ENCODE assay signal across 1 cellular context in the genomic region with DNA sequence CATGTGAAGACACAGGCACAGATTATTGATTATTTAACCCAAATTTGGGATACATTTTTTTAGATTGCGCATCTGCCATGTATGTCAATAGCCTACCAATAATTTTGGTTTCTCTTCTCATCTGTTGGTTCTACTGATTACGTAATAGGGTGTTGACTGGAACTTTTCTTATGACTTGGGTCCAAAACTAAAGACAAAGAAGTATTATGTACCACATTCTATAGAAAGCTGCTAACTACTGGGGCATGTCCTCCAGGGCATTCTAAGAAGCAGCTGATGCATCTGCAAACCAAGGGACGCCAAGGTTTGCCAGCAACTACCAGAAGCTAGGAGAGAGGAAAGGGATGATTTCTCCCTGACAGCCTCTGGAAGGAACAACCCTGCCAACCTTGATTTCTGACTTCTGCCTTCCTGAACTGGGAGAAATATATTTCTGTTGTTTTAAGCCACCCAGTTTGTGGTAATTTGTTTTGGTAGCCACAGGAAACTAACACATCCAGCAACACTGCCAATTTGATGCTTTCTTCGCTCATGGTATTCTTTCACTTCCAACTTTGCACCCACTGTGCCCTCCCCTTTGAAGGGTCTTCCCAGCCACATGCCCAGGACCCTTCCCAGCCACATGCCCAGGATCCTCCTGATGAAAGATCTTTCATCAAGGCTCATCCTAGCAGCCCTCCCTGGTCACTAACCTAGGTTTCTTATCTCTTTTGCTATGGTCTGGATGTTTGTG.
TF ChIP-seq lines count a peak whose summit lies in the region.

No MANE protein-coding gene starts in this region.

TF ChIP-seq in HepG2, 621 proteins besides CTCF, POLR2A, EP300 and RAD21:
- TF ChIP-seq SMARCE1 (IDR thresholded peaks at IDR 0.05; ENCODE audit: borderline replicate concordance) (no peak), RXRA (CRISPR knock-in tag; IDR thresholded peaks at IDR 0.05) (no peak), ZC3H4 (CRISPR knock-in tag; IDR thresholded peaks at IDR 0.05; ENCODE audit: borderline replicate concordance) (no peak), ATF7 (IDR thresholded peaks at IDR 0.05) (0 out of 2 replicates have a peak, but pooled peaks have one; percentile 11), ATF7 (CRISPR knock-in tag; IDR thresholded peaks at IDR 0.05) (no peak), MAFF (IDR thresholded peaks at IDR 0.05; ENCODE audit: low read depth, low read length) (no peak), ZNF563 (CRISPR knock-in tag; IDR thresholded peaks at IDR 0.05) (no peak), CEBPB (IDR thresholded peaks at IDR 0.05; ENCODE audit: borderline replicate concordance, low read depth, low read length) (peak; percentile 49; the same call in 1 of the 2 replicates), ZNF335 (CRISPR knock-in tag; IDR thresholded peaks at IDR 0.05) (no peak), MXI1 (IDR thresholded peaks at IDR 0.05; ENCODE audit: borderline replicate concordance, low read depth, low read length) (no peak), RBM39 (IDR thresholded peaks at IDR 0.05; ENCODE audit: low read depth, low read length, poor library complexity, severe bottlenecking) (no peak), HDAC1 (CRISPR knock-in tag; IDR thresholded peaks at IDR 0.05) (no peak), HDAC6 (IDR thresholded peaks at IDR 0.05; ENCODE audit: low read depth, low read length) (no peak)
- TF ChIP-seq, protein P1, sequence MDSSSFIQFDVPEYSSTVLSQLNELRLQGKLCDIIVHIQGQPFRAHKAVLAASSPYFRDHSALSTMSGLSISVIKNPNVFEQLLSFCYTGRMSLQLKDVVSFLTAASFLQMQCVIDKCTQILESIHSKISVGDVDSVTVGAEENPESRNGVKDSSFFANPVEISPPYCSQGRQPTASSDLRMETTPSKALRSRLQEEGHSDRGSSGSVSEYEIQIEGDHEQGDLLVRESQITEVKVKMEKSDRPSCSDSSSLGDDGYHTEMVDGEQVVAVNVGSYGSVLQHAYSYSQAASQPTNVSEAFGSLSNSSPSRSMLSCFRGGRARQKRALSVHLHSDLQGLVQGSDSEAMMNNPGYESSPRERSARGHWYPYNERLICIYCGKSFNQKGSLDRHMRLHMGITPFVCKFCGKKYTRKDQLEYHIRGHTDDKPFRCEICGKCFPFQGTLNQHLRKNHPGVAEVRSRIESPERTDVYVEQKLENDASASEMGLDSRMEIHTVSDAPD (CRISPR knock-in tag; IDR thresholded peaks at IDR 0.05) = no peak
- TF ChIP-seq, protein P2, sequence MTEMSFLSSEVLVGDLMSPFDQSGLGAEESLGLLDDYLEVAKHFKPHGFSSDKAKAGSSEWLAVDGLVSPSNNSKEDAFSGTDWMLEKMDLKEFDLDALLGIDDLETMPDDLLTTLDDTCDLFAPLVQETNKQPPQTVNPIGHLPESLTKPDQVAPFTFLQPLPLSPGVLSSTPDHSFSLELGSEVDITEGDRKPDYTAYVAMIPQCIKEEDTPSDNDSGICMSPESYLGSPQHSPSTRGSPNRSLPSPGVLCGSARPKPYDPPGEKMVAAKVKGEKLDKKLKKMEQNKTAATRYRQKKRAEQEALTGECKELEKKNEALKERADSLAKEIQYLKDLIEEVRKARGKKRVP (CRISPR knock-in tag; IDR thresholded peaks at IDR 0.05) = no peak
- TF ChIP-seq, protein P3, sequence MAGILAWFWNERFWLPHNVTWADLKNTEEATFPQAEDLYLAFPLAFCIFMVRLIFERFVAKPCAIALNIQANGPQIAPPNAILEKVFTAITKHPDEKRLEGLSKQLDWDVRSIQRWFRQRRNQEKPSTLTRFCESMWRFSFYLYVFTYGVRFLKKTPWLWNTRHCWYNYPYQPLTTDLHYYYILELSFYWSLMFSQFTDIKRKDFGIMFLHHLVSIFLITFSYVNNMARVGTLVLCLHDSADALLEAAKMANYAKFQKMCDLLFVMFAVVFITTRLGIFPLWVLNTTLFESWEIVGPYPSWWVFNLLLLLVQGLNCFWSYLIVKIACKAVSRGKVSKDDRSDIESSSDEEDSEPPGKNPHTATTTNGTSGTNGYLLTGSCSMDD (CRISPR knock-in tag; IDR thresholded peaks at IDR 0.05) = no peak
- TF ChIP-seq, protein P4, sequence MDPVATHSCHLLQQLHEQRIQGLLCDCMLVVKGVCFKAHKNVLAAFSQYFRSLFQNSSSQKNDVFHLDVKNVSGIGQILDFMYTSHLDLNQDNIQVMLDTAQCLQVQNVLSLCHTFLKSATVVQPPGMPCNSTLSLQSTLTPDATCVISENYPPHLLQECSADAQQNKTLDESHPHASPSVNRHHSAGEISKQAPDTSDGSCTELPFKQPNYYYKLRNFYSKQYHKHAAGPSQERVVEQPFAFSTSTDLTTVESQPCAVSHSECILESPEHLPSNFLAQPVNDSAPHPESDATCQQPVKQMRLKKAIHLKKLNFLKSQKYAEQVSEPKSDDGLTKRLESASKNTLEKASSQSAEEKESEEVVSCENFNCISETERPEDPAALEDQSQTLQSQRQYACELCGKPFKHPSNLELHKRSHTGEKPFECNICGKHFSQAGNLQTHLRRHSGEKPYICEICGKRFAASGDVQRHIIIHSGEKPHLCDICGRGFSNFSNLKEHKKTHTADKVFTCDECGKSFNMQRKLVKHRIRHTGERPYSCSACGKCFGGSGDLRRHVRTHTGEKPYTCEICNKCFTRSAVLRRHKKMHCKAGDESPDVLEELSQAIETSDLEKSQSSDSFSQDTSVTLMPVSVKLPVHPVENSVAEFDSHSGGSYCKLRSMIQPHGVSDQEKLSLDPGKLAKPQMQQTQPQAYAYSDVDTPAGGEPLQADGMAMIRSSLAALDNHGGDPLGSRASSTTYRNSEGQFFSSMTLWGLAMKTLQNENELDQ (CRISPR knock-in tag; IDR thresholded peaks at IDR 0.05; ENCODE audit: borderline replicate concordance) = no peak
TF ChIP-seq in HepG2: peak in this region for 2.
